Comparison of ENCODE assay signal across 20 cellular contexts in genomic region chr10:19659920-19660655, GRCh38.
DNase-seq lines count a peak whose midpoint lies in the region; ATAC-seq and TF ChIP-seq lines count a peak whose summit lies in the region.
"Had no signal": no experiment of that assay in that cellular context is flagged by ENCODE, and none has a peak within 500 bp of the region (broad histone marks: within the 10 kb centered on the region; RNA-seq: fewer than 3 reads in every experiment).

No MANE protein-coding gene starts in this region.

- H3K27me3 Mint-ChIP-seq in activated T-cell treated with anti-CD3 and anti-CD28 coated beads, Interleukin-2, amount 50 U/mL, for 24 hours: no peaks in the 10 kb centered on the region
- H3K27me3 Mint-ChIP-seq: B cell; stimulated activated naive B cell treated with anti-CD40 and anti-IgM and Interleukin-4, amounts not matched to agents 10 μg/mL and 1 μg/mL and 100 μg/mL, for 72 hours had no signal

- TF ChIP-seq CTCF in retinal pigment epithelial cell (conservative IDR thresholded peaks at IDR 0.05; ENCODE audit: low read depth, low read length): no peak

- DNase-seq in GM03348 (ENCODE audit: low spot score) (peak; percentile 13), RKO (ENCODE audit: low spot score) (peak; percentile 3), epithelial cell of prostate (ENCODE audit: low read depth, low spot score) (no peak), retinal pigment epithelial cell (ENCODE audit: low read depth) (peak; percentile 53)
- DNase-seq in activated CD8-positive, alpha-beta memory T cell treated with anti-CD3 and anti-CD28 coated beads, Interleukin-2, amount 50 U/mL, for 4 hours: no peak
- no peak for DNase-seq in activated T-cell treated with anti-CD3 and anti-CD28 coated beads, Interleukin-2, amount 50 U/mL, for 24 hours
- DNase-seq: activated CD4-positive, alpha-beta T cell treated with anti-CD3 and anti-CD28 coated beads for 48 hours; activated effector memory CD4-positive, alpha-beta T cell treated with anti-CD3 and anti-CD28 coated beads, Interleukin-2, amount 50 U/mL, for 16 hours; adrenal gland; DMS79 treated with DMSO at 0.1 percent for 48 hours; KG1; left cardiac atrium; MV-4-11; NCI-H1930; retina; stimulated activated naive B cell treated with anti-CD40 and anti-IgM and Interleukin-4, amounts not matched to agents 10 μg/mL and 1 μg/mL and 100 μg/mL, for 72 hours; thyroid gland had no signal

- H3K27ac Mint-ChIP-seq in activated T-cell treated with anti-CD3 and anti-CD28 coated beads, Interleukin-2, amount 50 U/mL, for 24 hours: no peak overlapping the region
- H3K27ac Mint-ChIP-seq: B cell; stimulated activated naive B cell treated with anti-CD40 and anti-IgM and Interleukin-4, amounts not matched to agents 10 μg/mL and 1 μg/mL and 100 μg/mL, for 72 hours had no signal

- H3K36me3 Mint-ChIP-seq in activated T-cell treated with anti-CD3 and anti-CD28 coated beads, Interleukin-2, amount 50 U/mL, for 24 hours (ENCODE audit: low read depth): no peaks in the 10 kb centered on the region
- H3K36me3 Mint-ChIP-seq: stimulated activated naive B cell treated with anti-CD40 and anti-IgM and Interleukin-4, amounts not matched to agents 10 μg/mL and 1 μg/mL and 100 μg/mL, for 72 hours had no signal

- no peak for ATAC-seq in GM18517 (IDR thresholded peaks at IDR 0.05; ENCODE audit: unreplicated experiment)
- ATAC-seq: stimulated activated naive B cell treated with anti-CD40 and anti-IgM and Interleukin-4, amounts not matched to agents 10 μg/mL and 1 μg/mL and 100 μg/mL, for 72 hours had no signal

- no peak overlapping the region for H3K4me3 ChIP-seq in retinal pigment epithelial cell (ENCODE audit: low read length)
- H3K4me3 ChIP-seq: adrenal gland, thyroid gland had no signal

- no peaks in the 10 kb centered on the region for H3K9me3 Mint-ChIP-seq in activated T-cell treated with anti-CD3 and anti-CD28 coated beads, Interleukin-2, amount 50 U/mL, for 24 hours
- H3K9me3 Mint-ChIP-seq: stimulated activated naive B cell treated with anti-CD40 and anti-IgM and Interleukin-4, amounts not matched to agents 10 μg/mL and 1 μg/mL and 100 μg/mL, for 72 hours had no signal

- H3K27ac ChIP-seq in epithelial cell of prostate: peak overlapping the region; percentile 43
- H3K27ac ChIP-seq: adrenal gland, RWPE1, thyroid gland had no signal

- H3K4me3 Mint-ChIP-seq in activated T-cell treated with anti-CD3 and anti-CD28 coated beads, Interleukin-2, amount 50 U/mL, for 24 hours: no peak overlapping the region
- H3K4me3 Mint-ChIP-seq: B cell; stimulated activated naive B cell treated with anti-CD40 and anti-IgM and Interleukin-4, amounts not matched to agents 10 μg/mL and 1 μg/mL and 100 μg/mL, for 72 hours had no signal

- no peaks in the 10 kb centered on the region for H3K4me1 Mint-ChIP-seq in activated T-cell treated with anti-CD3 and anti-CD28 coated beads, Interleukin-2, amount 50 U/mL, for 24 hours (ENCODE audit: low read depth)
- H3K4me1 Mint-ChIP-seq: B cell; stimulated activated naive B cell treated with anti-CD40 and anti-IgM and Interleukin-4, amounts not matched to agents 10 μg/mL and 1 μg/mL and 100 μg/mL, for 72 hours had no signal

Comparison
In these comparisons a context has a peak if more than half of its experiments do, and no peak if none do; other contexts are left out.
1. DNase-seq: peak in GM03348 (single experiment), RKO (single experiment) and retinal pigment epithelial cell (single experiment); none in epithelial cell of prostate (single experiment), activated CD8-positive, alpha-beta memory T cell treated with anti-CD3 and anti-CD28 coated beads, Interleukin-2, amount 50 U/mL, for 4 hours (single experiment) and activated T-cell treated with anti-CD3 and anti-CD28 coated beads, Interleukin-2, amount 50 U/mL, for 24 hours (single experiment).